8 cellular contexts compared by ENCODE assay signal in the genomic region with DNA sequence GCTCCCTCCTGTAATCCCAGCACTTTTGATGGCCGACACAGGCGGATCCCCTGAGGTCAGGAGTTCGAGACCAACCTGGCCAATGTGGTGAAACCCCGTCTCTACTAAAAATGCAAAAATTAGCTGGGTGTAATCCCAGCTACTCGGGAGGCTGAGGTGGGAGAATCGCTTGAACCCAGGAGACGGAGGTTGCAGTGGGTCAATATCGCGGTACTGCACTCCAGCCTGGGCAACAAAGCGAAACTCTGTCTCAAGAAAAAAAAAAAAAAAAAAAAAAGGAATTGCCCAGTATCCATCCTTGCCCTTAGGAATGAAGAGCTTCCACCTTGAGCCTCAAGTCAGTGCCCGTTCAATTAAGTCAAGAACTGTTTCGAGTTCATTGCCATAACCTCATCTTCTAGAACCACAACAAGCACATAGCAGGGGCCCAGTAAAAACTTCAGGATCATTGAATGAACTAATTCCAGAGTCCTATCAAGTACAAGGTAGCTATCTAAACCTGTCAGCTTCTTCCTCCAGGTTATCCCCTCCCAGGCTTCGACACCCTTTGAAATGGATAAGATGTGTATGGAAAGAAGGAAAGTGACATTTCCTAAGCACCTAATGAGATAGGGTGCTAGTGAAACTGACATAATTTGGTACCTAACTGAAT. TPM values are rescaled to one million over a fixed set of nuclear protein-coding genes. Genes with fewer than 3 reads are reported as not detected.
DNase-seq lines count a peak whose midpoint lies in the region; ATAC-seq and TF ChIP-seq lines count a peak whose summit lies in the region.

No MANE protein-coding gene starts in this region.

- peak; percentile 3 for ATAC-seq in HG02571 (IDR thresholded peaks at IDR 0.05; ENCODE audit: unreplicated experiment)
- no peak for ATAC-seq in HG03442 (IDR thresholded peaks at IDR 0.05; ENCODE audit: unreplicated experiment)

- H3K27ac ChIP-seq in urinary bladder (ENCODE audit: low read depth), result no peak overlapping the region

- intact Hi-C loops in lower leg skin (cut with DNase I; ENCODE audit: low total_unique reads), result no loop called here

- TF ChIP-seq CTCF in BE2C (IDR thresholded peaks at IDR 0.05; ENCODE audit: low read depth, low read length), result no peak
- TF ChIP-seq CTCF in lower leg skin (IDR thresholded peaks at IDR 0.05), result no peak

- TF ChIP-seq POLR2A in lower leg skin (IDR thresholded peaks at IDR 0.05), result no peak

- no peaks in the 10 kb centered on the region for H3K4me1 ChIP-seq in BE2C
- no peaks in the 10 kb centered on the region for H3K4me1 ChIP-seq in urinary bladder (ENCODE audit: insufficient read depth)

- H3K36me3 ChIP-seq in BE2C (peaks cover 28% of the 10 kb centered on the region), urinary bladder (ENCODE audit: insufficient read depth) (peaks cover 3% of the 10 kb centered on the region)

- H3K27me3 ChIP-seq in BE2C, result no peaks in the 10 kb centered on the region

- H3K4me3 ChIP-seq in BE2C (ENCODE audit: low read depth, low read length) (peak overlapping the region; percentile 70), lower leg skin (ENCODE audit: low read depth, poor library complexity, severe bottlenecking) (peak overlapping the region; percentile 81), urinary bladder (ENCODE audit: low read depth, low read length) (peak overlapping the region; percentile 59)

- DNase-seq in BE2C, result no peak
- peak; percentile 3 for DNase-seq in amniotic epithelial cell (ENCODE audit: low read depth)
- no peak for DNase-seq in lower leg skin (ENCODE audit: low spot score in 2 of 2)
- DNase-seq in stimulated activated CD4-positive, alpha-beta T cell treated with anti-CD3 and anti-CD28 coated beads, Interleukin-4, amount 100 ng/mL, for 24 hours, result no peak
- DNase-seq in HK-2 (ENCODE audit: unreplicated experiment), result no peak

- no peaks in the 10 kb centered on the region for H3K9me3 ChIP-seq in BE2C

- 52 to 55% methylated on average over 13 of the region's 13 CpGs for WGBS in lower leg skin, 2 donors
- WGBS in urinary bladder, result 57% methylated on average over 13 of the region's 13 CpGs

RNA-seq across cellular contexts. Expression of a gene that starts 0.8 kb away (rescaled TPM):
- 16.3 TPM for polyA plus RNA-seq in BE2C (2012; ENCODE audit: insufficient read depth, insufficient read length, low read depth)
- total RNA-seq in lower leg skin (10 to 100 TPM in 3 of 4 donors, 1 to 10 TPM in 1; 9.1 to 13.9 (median 11.9) TPM), urinary bladder (25.8 TPM)
- 11.3 TPM for polyA plus RNA-seq in urinary bladder

RNA-seq across cellular contexts. Expression of a gene that starts 13.2 kb away (rescaled TPM):
- 20.2 TPM for polyA plus RNA-seq in BE2C (2012; ENCODE audit: insufficient read depth, insufficient read length, low read depth)
- total RNA-seq in lower leg skin (10 to 100 TPM; 28.8 to 58.0 (median 36.6) TPM), urinary bladder (83.3 TPM)
- polyA plus RNA-seq in urinary bladder, result 33.0 TPM

RNA-seq across cellular contexts. Expression of a gene that starts 41.7 kb away (rescaled TPM):
- not detected for polyA plus RNA-seq in BE2C (2012; ENCODE audit: insufficient read depth, insufficient read length, low read depth)
- total RNA-seq in lower leg skin, result not detected
- total RNA-seq in urinary bladder, result not detected
- not detected for polyA plus RNA-seq in urinary bladder

RNA-seq across cellular contexts. Expression of a gene that starts 58.5 kb away (rescaled TPM):
- 1.9 TPM for polyA plus RNA-seq in BE2C (2012; ENCODE audit: insufficient read depth, insufficient read length, low read depth)
- 10 to 100 TPM; 10.9 to 45.0 (median 16.4) TPM for total RNA-seq in lower leg skin
- 54.0 TPM for total RNA-seq in urinary bladder
- 7.2 TPM for polyA plus RNA-seq in urinary bladder
